1 cellular context compared by ENCODE assay signal in genomic region chr9:100294806-100295205, GRCh38.
TF ChIP-seq lines count a peak whose summit lies in the region.

No MANE protein-coding gene starts in this region.

TF ChIP-seq in HEK293, 187 proteins besides CTCF, POLR2A, EP300 and RAD21:
- no peak for TF ChIP-seq PRDM10 (tag by site-specific recombination; IDR thresholded peaks at IDR 0.05)
- TF ChIP-seq SCRT2 (tag by site-specific recombination; IDR thresholded peaks at IDR 0.05) = peak; percentile 57
